13 cellular contexts compared by ENCODE assay signal in genomic region chr3:136070334-136070733, GRCh38.
A peak's percentile ranks its signal among the peaks of the same experiment; 100 is the strongest.
DNase-seq lines count a peak whose midpoint lies in the region; ATAC-seq and TF ChIP-seq lines count a peak whose summit lies in the region.
"Had no signal": no experiment of that assay in that cellular context is flagged by ENCODE, and none has a peak within 500 bp of the region (broad histone marks: within the 10 kb centered on the region; RNA-seq: fewer than 3 reads in every experiment).

No MANE protein-coding gene starts in this region.

- intact Hi-C loops in CD8-positive, alpha-beta T cell (cut with DNase I, micrococcal nuclease): loop anchor here (5.0 to 10.0 kb wide), 3 partner anchors 962 to 1877 kb away; no protein-coding TSS in a partner anchor

- peak overlapping the region; percentile 53 for H3K4me2 ChIP-seq in skeletal muscle satellite cell (ENCODE audit: low read length)

- H3K27ac Mint-ChIP-seq in CD8-positive, alpha-beta T cell: no peak overlapping the region

- TF ChIP-seq CTCF in foreskin fibroblast (IDR thresholded peaks at IDR 0.05; ENCODE audit: low read depth, low read length): no peak
- no peak for TF ChIP-seq CTCF in CD8-positive, alpha-beta T cell (IDR thresholded peaks at IDR 0.05)

- H3K4me1 ChIP-seq in skeletal muscle satellite cell (ENCODE audit: control insufficient read depth, insufficient read depth, low read length): peaks cover 34% of the 10 kb centered on the region
- no peaks in the 10 kb centered on the region for H3K4me1 ChIP-seq in CD8-positive, alpha-beta T cell (ENCODE audit: insufficient read depth, low read length)

- peaks cover 2% of the 10 kb centered on the region for H3K27me3 Mint-ChIP-seq in CD8-positive, alpha-beta T cell (ENCODE audit: low read depth)

- ATAC-seq in GM18511 (IDR thresholded peaks at IDR 0.05; ENCODE audit: unreplicated experiment): no peak
- ATAC-seq in CD8-positive, alpha-beta T cell: no peak
- ATAC-seq: activated CD4-positive, CD25-positive, alpha-beta regulatory T cell treated with anti-CD3 and anti-CD28 coated beads, Interleukin-2, amount 50 U/mL, for 24 hours had no signal

- peaks cover 2% of the 10 kb centered on the region for H3K4me1 Mint-ChIP-seq in CD8-positive, alpha-beta T cell (ENCODE audit: low read depth)

- no peaks in the 10 kb centered on the region for H3K9me3 Mint-ChIP-seq in CD8-positive, alpha-beta T cell

- POLR2A ChIA-PET in CD8-positive, alpha-beta T cell (lab: Charles Lee): interaction anchor here (3.8 kb wide), 1 partner anchor 682 kb away, joined by 13 read pairs; the partner anchor contains the start of gene STAG1

- H3K4me3 ChIP-seq in foreskin fibroblast (ENCODE audit: low read depth in 1 of 2, low read length in 2 of 2): no peak overlapping the region
- peak overlapping the region; percentile 19 for H3K4me3 ChIP-seq in skeletal muscle satellite cell (ENCODE audit: low read length)
- no peak overlapping the region for H3K4me3 ChIP-seq in CD8-positive, alpha-beta T cell (ENCODE audit: low read depth, low read length)
- H3K4me3 ChIP-seq: lung, skin epidermis had no signal

- no peaks in the 10 kb centered on the region for H3K9me3 ChIP-seq in skeletal muscle satellite cell (replicated peaks; ENCODE audit: low read length)
- no peaks in the 10 kb centered on the region for H3K9me3 ChIP-seq in CD8-positive, alpha-beta T cell (ENCODE audit: low read length)

- no peak overlapping the region for H3K27ac ChIP-seq in CD8-positive, alpha-beta T cell (ENCODE audit: low read depth, low read length)

- H3K4me3 Mint-ChIP-seq in CD8-positive, alpha-beta T cell: no peak overlapping the region

- H3K36me3 ChIP-seq in skeletal muscle satellite cell (ENCODE audit: insufficient read depth, low read length): peaks cover 3% of the 10 kb centered on the region
- no peaks in the 10 kb centered on the region for H3K36me3 ChIP-seq in CD8-positive, alpha-beta T cell (ENCODE audit: insufficient read depth, low read length)

- peak; percentile 93 for DNase-seq in HCEC 1CT
- DNase-seq in SW480 (ENCODE audit: low spot score): peak; percentile 78
- DNase-seq in foreskin fibroblast: peak; percentile 87 to 93
- DNase-seq in NCI-H1417 treated with DMSO at 0.1 percent for 48 hours (lab: John Stamatoyannopoulos, UW): no peak
- no peak for DNase-seq in 8988T
- DNase-seq in CD8-positive, alpha-beta T cell: no peak
- DNase-seq: activated naive CD4-positive, alpha-beta T cell; NCI-H1105 had no signal

- CTCF ChIA-PET in CD8-positive, alpha-beta T cell (lab: Charles Lee): interaction anchor here (2.6 to 3.9 kb wide), 3 partner anchors 321 to 944 kb away, joined by 7 to 23 read pairs (median 15); partner anchors contain the start of gene STAG1

- peak overlapping the region; percentile 63 for H3K9ac ChIP-seq in skeletal muscle satellite cell (ENCODE audit: low read depth, low read length)

- H3K36me3 Mint-ChIP-seq in CD8-positive, alpha-beta T cell: no peaks in the 10 kb centered on the region

- no peaks in the 10 kb centered on the region for H3K27me3 ChIP-seq in skeletal muscle satellite cell (ENCODE audit: control insufficient read depth, insufficient read depth, low read length)
- H3K27me3 ChIP-seq in CD8-positive, alpha-beta T cell (ENCODE audit: insufficient read depth, low read length): no peaks in the 10 kb centered on the region

Comparison
In these comparisons a context has a peak if more than half of its experiments do, and no peak if none do; other contexts are left out.
1. DNase-seq: peak in HCEC 1CT (single experiment), SW480 (single experiment) and foreskin fibroblast (2 of 2); none in NCI-H1417 treated with DMSO at 0.1 percent for 48 hours (single experiment), 8988T (single experiment) and CD8-positive, alpha-beta T cell (0 of 7).